ENCODE assay signal across 20 cellular contexts in genomic region chr6:145772846-145773245, GRCh38. TPM values are rescaled to one million over a fixed set of nuclear protein-coding genes. Genes with fewer than 3 reads are reported as not detected.
DNase-seq lines count a peak whose midpoint lies in the region; ATAC-seq and TF ChIP-seq lines count a peak whose summit lies in the region.
"Had no signal": no experiment of that assay in that cellular context is flagged by ENCODE, and none has a peak within 500 bp of the region (broad histone marks: within the 10 kb centered on the region; RNA-seq: fewer than 3 reads in every experiment).

No MANE protein-coding gene starts in this region.

- H3K9me3 ChIP-seq in SU-DHL-6 (ENCODE audit: insufficient read depth, low read length) (no peaks in the 10 kb centered on the region; the same call in 1 of the 2 replicates), prostate gland (no peaks in the 10 kb centered on the region)
- H3K9me3 ChIP-seq: A549, Caco-2 had no signal

- intact Hi-C loops in prostate gland (cut with DNase I), result no loop called here

- WGBS in prostate gland, result 100% methylated on average over 1 of the region's 1 CpG

- H3K4me3 ChIP-seq in SU-DHL-6 (ENCODE audit: insufficient read depth, low read length, poor library complexity, severe bottlenecking) (no peak overlapping the region), prostate gland (no peak overlapping the region)
- H3K4me3 ChIP-seq: A549; BLaER1 treated with 17β-estradiol and CSF1 and Interleukin-3, amounts not matched to agents 10 nM and 100 nM had no signal

- TF ChIP-seq CTCF in SU-DHL-6 (IDR thresholded peaks at IDR 0.05; ENCODE audit: insufficient read depth, low read length, poor library complexity, severe bottlenecking) (no peak), progenitor cell of endocrine pancreas (IDR thresholded peaks at IDR 0.05; ENCODE audit: unreplicated experiment) (no peak), prostate gland (IDR thresholded peaks at IDR 0.05) (no peak)

- no peaks in the 10 kb centered on the region for H3K4me1 ChIP-seq in prostate gland (replicated peaks)
- H3K4me1 ChIP-seq: A549; BLaER1 treated with 17β-estradiol and CSF1 and Interleukin-3, amounts not matched to agents 10 nM and 100 nM; Caco-2 had no signal

- peaks cover 3% of the 10 kb centered on the region; the same call in 1 of the 2 replicates for H3F3A ChIP-seq in SU-DHL-6 (ENCODE audit: insufficient read depth)

- no peak for ATAC-seq in HG03469 (IDR thresholded peaks at IDR 0.05; ENCODE audit: unreplicated experiment)
- ATAC-seq: A549; CD8-positive, alpha-beta T cell had no signal

- H3K27me3 Mint-ChIP-seq in progenitor cell of endocrine pancreas, result no peaks in the 10 kb centered on the region
- H3K27me3 Mint-ChIP-seq: B cell; CD4-positive, alpha-beta T cell had no signal

- peaks cover 39% of the 10 kb centered on the region for H3K9me3 Mint-ChIP-seq in progenitor cell of endocrine pancreas (ENCODE audit: low read depth)
- H3K9me3 Mint-ChIP-seq: CD8-positive, alpha-beta T cell had no signal

- H3K4me2 ChIP-seq in SU-DHL-6 (ENCODE audit: low read depth, low read length, poor library complexity, severe bottlenecking), result no peak overlapping the region
- H3K4me2 ChIP-seq: A549; BLaER1 treated with 17β-estradiol and CSF1 and Interleukin-3, amounts not matched to agents 10 nM and 100 nM had no signal

- H3K9ac ChIP-seq in SU-DHL-6 (ENCODE audit: low read length), result no peak overlapping the region
- H3K9ac ChIP-seq: BLaER1 treated with 17β-estradiol and CSF1 and Interleukin-3, amounts not matched to agents 10 nM and 100 nM had no signal

- TF ChIP-seq POLR2A in prostate gland (IDR thresholded peaks at IDR 0.05), result no peak

- H3K4me3 Mint-ChIP-seq in progenitor cell of endocrine pancreas (ENCODE audit: low read depth), result no peak overlapping the region
- H3K4me3 Mint-ChIP-seq: B cell; CD4-positive, alpha-beta T cell; CD8-positive, alpha-beta T cell had no signal

- H3K36me3 Mint-ChIP-seq in progenitor cell of endocrine pancreas (ENCODE audit: insufficient read depth), result peaks cover 8% of the 10 kb centered on the region
- H3K36me3 Mint-ChIP-seq: CD8-positive, alpha-beta T cell had no signal

- DNase-seq in NOMO-1 treated with DMSO at 0.1 percent for 48 hours (lab: John Stamatoyannopoulos, UW; ENCODE audit: unreplicated experiment), result peak; percentile 19
- no peak for DNase-seq in NOMO-1 treated with dmso at 0.1 percent for 144 hours (lab: John Stamatoyannopoulos, UW; ENCODE audit: unreplicated experiment)
- DNase-seq in progenitor cell of endocrine pancreas (ENCODE audit: low spot score, unreplicated experiment), result no peak
- no peak for DNase-seq in DMS153 (lab: John Stamatoyannopoulos, UW)
- DNase-seq in prostate gland (ENCODE audit: low spot score), result no peak
- DNase-seq: AML-193; Caco-2; Calu3; CD4-positive, alpha-beta T cell; CD8-positive, alpha-beta T cell; DMS53; DMS79 treated with DMSO at 0.1 percent for 48 hours; GF-D8 had no signal

- H3K79me2 ChIP-seq in SU-DHL-6 (ENCODE audit: insufficient read depth, low read length), result no peaks in the 10 kb centered on the region

- H4K20me1 ChIP-seq in SU-DHL-6 (ENCODE audit: low read depth, low read length), result no peaks in the 10 kb centered on the region
- H4K20me1 ChIP-seq: BLaER1 treated with 17β-estradiol and CSF1 and Interleukin-3, amounts not matched to agents 10 nM and 100 nM had no signal

- H2AFZ ChIP-seq in SU-DHL-6 (ENCODE audit: low read depth, low read length, severe bottlenecking), result peak overlapping the region; percentile 19

- H3K27me3 ChIP-seq in SU-DHL-6 (ENCODE audit: low read length) (no peaks in the 10 kb centered on the region), prostate gland (replicated peaks; ENCODE audit: insufficient read depth) (no peaks in the 10 kb centered on the region)
- H3K27me3 ChIP-seq: BLaER1 treated with 17β-estradiol and CSF1 and Interleukin-3, amounts not matched to agents 10 nM and 100 nM had no signal

- peaks cover 5% of the 10 kb centered on the region for H3K4me1 Mint-ChIP-seq in progenitor cell of endocrine pancreas (ENCODE audit: low read depth)
- H3K4me1 Mint-ChIP-seq: B cell had no signal

- H3K27ac Mint-ChIP-seq in progenitor cell of endocrine pancreas, result peak overlapping the region; percentile 35
- H3K27ac Mint-ChIP-seq: B cell; CD4-positive, alpha-beta T cell; CD8-positive, alpha-beta T cell had no signal

- no peaks in the 10 kb centered on the region for H3K9me2 ChIP-seq in SU-DHL-6 (replicated peaks; ENCODE audit: insufficient read depth, low read length)

- H3K27ac ChIP-seq in SU-DHL-6 (ENCODE audit: low read depth, low read length) (no peak overlapping the region), prostate gland (no peak overlapping the region)
- H3K27ac ChIP-seq: 22Rv1; A549; BLaER1 treated with 17β-estradiol and CSF1 and Interleukin-3, amounts not matched to agents 10 nM and 100 nM; C4-2B had no signal

- no peaks in the 10 kb centered on the region for H3K36me3 ChIP-seq in SU-DHL-6 (ENCODE audit: low read length)
- no peaks in the 10 kb centered on the region for H3K36me3 ChIP-seq in prostate gland
- H3K36me3 ChIP-seq: BLaER1 treated with 17β-estradiol and CSF1 and Interleukin-3, amounts not matched to agents 10 nM and 100 nM had no signal

RNA-seq across cellular contexts. Expression of gene EPM2A, which starts 37.5 kb away (rescaled TPM):
- total RNA-seq in progenitor cell of endocrine pancreas (14.7 and 15.6 TPM in 2 replicates), prostate gland (10 to 100 TPM in 1 of 2 donors, 1 to 10 TPM in 1; 7.2 to 18.6 TPM)

RNA-seq across cellular contexts. Expression of gene FBXO30, which starts 41.7 kb away (rescaled TPM):
- 13.1 and 13.3 TPM in 2 replicates for total RNA-seq in progenitor cell of endocrine pancreas
- 1 to 10 TPM; 6.5 to 9.6 TPM for total RNA-seq in prostate gland
